Comparison of ENCODE assay signal across 8 cellular contexts in genomic region chr16:20740901-20741491, GRCh38. TPM values are rescaled to one million over a fixed set of nuclear protein-coding genes. Genes with fewer than 3 reads are reported as not detected.
DNase-seq lines count a peak whose midpoint lies in the region; ATAC-seq lines count a peak whose summit lies in the region.

No MANE protein-coding gene starts in this region.

- no peak overlapping the region; the same call in 1 of the 2 replicates for H3K27ac ChIP-seq in HUES6 (ENCODE audit: low read depth, low read length)
- peak overlapping the region; percentile 57 for H3K27ac ChIP-seq in muscle layer of colon (ENCODE audit: low read depth, low read length)

- no peaks in the 10 kb centered on the region for H3K9me3 Mint-ChIP-seq in activated T-cell treated with anti-CD3 and anti-CD28 coated beads, Interleukin-2, amount 50 U/mL, for 24 hours

- H3K27me3 Mint-ChIP-seq in activated T-cell treated with anti-CD3 and anti-CD28 coated beads, Interleukin-2, amount 50 U/mL, for 24 hours = no peaks in the 10 kb centered on the region

- H3K27me3 ChIP-seq in HUES6 (ENCODE audit: control insufficient read depth, insufficient read depth, low read length) (no peaks in the 10 kb centered on the region), muscle layer of colon (ENCODE audit: control insufficient read depth in 1 of 2, insufficient read depth in 2 of 2, low read length in 2 of 2) (no peaks in the 10 kb centered on the region)

- H3K4me3 Mint-ChIP-seq in activated T-cell treated with anti-CD3 and anti-CD28 coated beads, Interleukin-2, amount 50 U/mL, for 24 hours = peak overlapping the region; percentile 97

- DNase-seq in DMS 273 (lab: John Stamatoyannopoulos, UW; ENCODE audit: unreplicated experiment) (peak; percentile 89), OCI-M1 (lab: John Stamatoyannopoulos, UW) (peak; percentile 93)
- peak; percentile 93 for DNase-seq in activated T-cell treated with anti-CD3 and anti-CD28 coated beads, Interleukin-2, amount 50 U/mL, for 24 hours
- peak; percentile 80 to 81 for DNase-seq in stimulated activated CD8-positive, alpha-beta memory T cell treated with anti-CD3 and anti-CD28 coated beads, Interleukin-7, amount 100 ng/mL, for 1 hour (ENCODE audit: low read depth in 2 of 2)

- H3K36me3 Mint-ChIP-seq in activated T-cell treated with anti-CD3 and anti-CD28 coated beads, Interleukin-2, amount 50 U/mL, for 24 hours (ENCODE audit: low read depth) = peaks cover 52% of the 10 kb centered on the region

- peak overlapping the region; percentile 99 for H3K27ac Mint-ChIP-seq in activated T-cell treated with anti-CD3 and anti-CD28 coated beads, Interleukin-2, amount 50 U/mL, for 24 hours

- H3K4me1 Mint-ChIP-seq in activated T-cell treated with anti-CD3 and anti-CD28 coated beads, Interleukin-2, amount 50 U/mL, for 24 hours (ENCODE audit: low read depth) = peaks cover 33% of the 10 kb centered on the region

- ATAC-seq in GM21526 (IDR thresholded peaks at IDR 0.05; ENCODE audit: low FRiP score, unreplicated experiment) (peak; percentile 80), esophagus mucosa (peak; percentile 90)

- H3K4me1 ChIP-seq in HUES6 (ENCODE audit: control insufficient read depth, insufficient read depth, low read length) (peaks cover 10% of the 10 kb centered on the region), muscle layer of colon (ENCODE audit: insufficient read depth, low read length) (peaks cover 13% of the 10 kb centered on the region)

- peak overlapping the region; percentile 99 for H3K4me3 ChIP-seq in HUES6 (ENCODE audit: low read depth, low read length)
- peak overlapping the region; percentile 62 to 93 for H3K4me3 ChIP-seq in muscle layer of colon (ENCODE audit: low read depth in 1 of 2, low read length in 2 of 2)

- H3K36me3 ChIP-seq in HUES6 (ENCODE audit: control insufficient read depth, insufficient read depth, low read length) (peaks cover 34% of the 10 kb centered on the region), muscle layer of colon (ENCODE audit: insufficient read depth, low read length) (peaks cover 25% of the 10 kb centered on the region)

- H3K9me3 ChIP-seq in HUES6 (ENCODE audit: control insufficient read depth, insufficient read depth, low read depth, low read length) (0 out of 2 replicates have a peak, but pooled peaks cover 4% of the 10 kb centered on the region), muscle layer of colon (ENCODE audit: low read length) (no peaks in the 10 kb centered on the region)

- H3K9ac ChIP-seq in HUES6 (ENCODE audit: low read length) (peak overlapping the region; percentile 96), muscle layer of colon (ENCODE audit: low read length) (peak overlapping the region; percentile 49)

RNA-seq across cellular contexts. Expression of gene THUMPD1, which starts 0.6 kb away (rescaled TPM):
- total RNA-seq in esophagus mucosa = 15.1 TPM

RNA-seq across cellular contexts. Expression of gene ACSM3, which starts 22.8 kb away (rescaled TPM):
- total RNA-seq in esophagus mucosa = 1.5 TPM

RNA-seq across cellular contexts. Expression of gene ACSM1, which starts 43.5 kb away (rescaled TPM):
- total RNA-seq in esophagus mucosa = 0.64 TPM
